In genomic region chr20:32894711-32895355, GRCh38 we compare ENCODE assay signal across 16 cellular contexts. TPM values are rescaled to one million over a fixed set of nuclear protein-coding genes. Genes with fewer than 3 reads are reported as not detected.
A peak's percentile ranks its signal among the peaks of the same experiment; 100 is the strongest.
DNase-seq lines count a peak whose midpoint lies in the region; ATAC-seq and TF ChIP-seq lines count a peak whose summit lies in the region.
"Had no signal": no experiment of that assay in that cellular context is flagged by ENCODE, and none has a peak within 500 bp of the region (broad histone marks: within the 10 kb centered on the region; RNA-seq: fewer than 3 reads in every experiment).

No MANE protein-coding gene starts in this region.

- TF ChIP-seq CTCF in foreskin keratinocyte (conservative IDR thresholded peaks at IDR 0.05), result no peak

- DNase-seq in Right ventricle myocardium inferior (ENCODE audit: missing footprints), result peak; percentile 43
- DNase-seq in left cardiac atrium, result no peak
- DNase-seq in SKM-1 (lab: John Stamatoyannopoulos, UW; ENCODE audit: unreplicated experiment), result peak; percentile 13
- DNase-seq in foreskin keratinocyte, result peak; percentile 84 to 89
- DNase-seq in SHP77 treated with DMSO at 0.1 percent for 48 hours (lab: John Stamatoyannopoulos, UW), result no peak
- DNase-seq: KG1, NCI-H1092, NCI-H1436 treated with DMSO at 0.1 percent for 48 hours, NCI-H2029 treated with DMSO at 0.1 percent for 48 hours, NCI-H2171 had no signal

- H3K27me3 ChIP-seq in foreskin keratinocyte, result peaks cover 13% of the 10 kb centered on the region
- H3K27me3 ChIP-seq: BE2C had no signal

- intact Hi-C loops in Right ventricle myocardium inferior (cut with DNase I), result loop anchor here (5.0 kb wide), 2 partner anchors 103 to 387 kb away; partner anchors contain the start of gene BPIFB1
- intact Hi-C loops in left cardiac atrium (cut with DNase I), result loop anchor here in 1 of 2 donors (5.0 kb wide), 1 partner anchor 103 kb away; no protein-coding TSS in a partner anchor

- no peak overlapping the region for H3K27ac ChIP-seq in foreskin keratinocyte
- H3K27ac ChIP-seq: GM23248 had no signal

- ATAC-seq in Right ventricle myocardium inferior (no peak), left cardiac atrium (no peak), foreskin keratinocyte (peak; percentile 43), GM21515 (IDR thresholded peaks at IDR 0.05; ENCODE audit: unreplicated experiment) (no peak), HG02884 (IDR thresholded peaks at IDR 0.05; ENCODE audit: unreplicated experiment) (no peak)
- ATAC-seq: CD8-positive, alpha-beta T cell had no signal

- H3K4me1 ChIP-seq in foreskin keratinocyte, result no peaks in the 10 kb centered on the region
- H3K4me1 ChIP-seq: BE2C had no signal

RNA-seq across cellular contexts. Expression of gene EFCAB8, which starts 36.1 kb away (rescaled TPM):
- 0.43 TPM for total RNA-seq in Right ventricle myocardium inferior
- under 1 TPM in 1 of 2 donors, not detected in 1; 0.18 TPM for total RNA-seq in left cardiac atrium
- not detected in 2 replicates for total RNA-seq in foreskin keratinocyte
- polyA plus RNA-seq in foreskin keratinocyte, result 0.01 TPM in 1 of 2 replicates, not detected in the other
- total RNA-seq: GM23248, PC-3 had no signal
- polyA plus RNA-seq: GM23248 had no signal

Comparison
In these comparisons a context has a peak if more than half of its experiments do, and no peak if none do; other contexts are left out.
1. DNase-seq: peak in Right ventricle myocardium inferior (single experiment), SKM-1 (single experiment) and foreskin keratinocyte (2 of 2); none in left cardiac atrium (single experiment) and SHP77 treated with DMSO at 0.1 percent for 48 hours (single experiment).